Comparison of ENCODE assay signal across 18 cellular contexts in genomic region chr14:53964249-53964648, GRCh38. TPM values are rescaled to one million over a fixed set of nuclear protein-coding genes. Genes with fewer than 3 reads are reported as not detected.
DNase-seq lines count a peak whose midpoint lies in the region; ATAC-seq and TF ChIP-seq lines count a peak whose summit lies in the region.
"Had no signal": no experiment of that assay in that cellular context is flagged by ENCODE, and none has a peak within 500 bp of the region (broad histone marks: within the 10 kb centered on the region; RNA-seq: fewer than 3 reads in every experiment).

No MANE protein-coding gene starts in this region.

- TF ChIP-seq CTCF in GM23338 (conservative IDR thresholded peaks at IDR 0.05; ENCODE audit: low read depth in 2 of 2): no peak
- TF ChIP-seq CTCF in RWPE2 (IDR thresholded peaks at IDR 0.05; ENCODE audit: poor library complexity, severe bottlenecking): no peak
- TF ChIP-seq CTCF in osteocyte (IDR thresholded peaks at IDR 0.05): no peak
- TF ChIP-seq CTCF in vagina (IDR thresholded peaks at IDR 0.05): no peak

- H3K9me3 ChIP-seq in RWPE2 (ENCODE audit: severe bottlenecking): no peaks in the 10 kb centered on the region
- H3K9me3 ChIP-seq in iPS-18a (ENCODE audit: control insufficient read depth, low read depth, low read length): no peaks in the 10 kb centered on the region
- no peaks in the 10 kb centered on the region for H3K9me3 ChIP-seq in vagina
- H3K9me3 ChIP-seq: esophagus muscularis mucosa, spleen had no signal

- no peaks in the 10 kb centered on the region for H3K79me2 ChIP-seq in GM23338 (replicated peaks; ENCODE audit: insufficient read depth)
- H3K79me2 ChIP-seq: parathyroid adenoma had no signal

- intact Hi-C loops in vagina (cut with DNase I): no loop called here

- H3K4me1 Mint-ChIP-seq in GM23338 (peaks cover 43% of the 10 kb centered on the region), osteocyte (ENCODE audit: unreplicated experiment) (peaks cover 14% of the 10 kb centered on the region)

- H3K4me1 ChIP-seq in GM23338 (ENCODE audit: insufficient read depth) (peaks cover 37% of the 10 kb centered on the region), RWPE2 (ENCODE audit: insufficient read depth, poor library complexity, severe bottlenecking) (no peaks in the 10 kb centered on the region), iPS-18a (ENCODE audit: control insufficient read depth, low read depth, low read length) (peaks cover 22% of the 10 kb centered on the region), vagina (peaks cover 13% of the 10 kb centered on the region)
- H3K4me1 ChIP-seq: parathyroid adenoma had no signal

- H3K4me3 ChIP-seq in GM23338 (peak overlapping the region; percentile 67), RWPE2 (ENCODE audit: severe bottlenecking) (no peak overlapping the region), iPS-18a (ENCODE audit: low read length) (peak overlapping the region; percentile 47), vagina (no peak overlapping the region)

- H3K27ac Mint-ChIP-seq in GM23338 (no peak overlapping the region), osteocyte (ENCODE audit: unreplicated experiment) (no peak overlapping the region)
- H3K27ac Mint-ChIP-seq: activated naive CD4-positive, alpha-beta T cell treated with anti-CD3 and anti-CD28 coated beads, Interleukin-2, amount 10 ng/mL, durations not matched to agents 7 days and 5 days; CD8-positive, alpha-beta memory T cell had no signal

- H3K36me3 ChIP-seq in GM23338 (ENCODE audit: insufficient read depth) (no peaks in the 10 kb centered on the region), RWPE2 (ENCODE audit: low read depth) (no peaks in the 10 kb centered on the region), iPS-18a (ENCODE audit: control insufficient read depth, low read depth, low read length) (no peaks in the 10 kb centered on the region), vagina (no peaks in the 10 kb centered on the region)
- H3K36me3 ChIP-seq: esophagus muscularis mucosa, spleen had no signal

- H3K4me2 ChIP-seq in GM23338: peak overlapping the region; percentile 91
- H3K4me2 ChIP-seq: KMS-11 had no signal

- DNase-seq in GM23338 (ENCODE audit: low spot score) (peak; percentile 43), RWPE2 (ENCODE audit: low spot score) (no peak), osteocyte (ENCODE audit: extremely low spot score, unreplicated experiment) (no peak), cerebellar nuclear complex (lab: John Stamatoyannopoulos, UW) (no peak), vagina (ENCODE audit: extremely low spot score in 2 of 2) (no peak)
- DNase-seq in activated CD4-positive, alpha-beta T cell treated with anti-CD3 and anti-CD28 coated beads, Interleukin-2, amount 50 U/mL, for 1 hour: no peak
- DNase-seq: activated CD4-positive, alpha-beta T cell treated with anti-CD3 and anti-CD28 coated beads, Interleukin-2, amount 50 U/mL, for 4 hours; CD8-positive, alpha-beta memory T cell; NCI-H1105 treated with DMSO at 0.1 percent for 48 hours; NCI-H2171; spleen had no signal

- 0 out of 2 replicates have a peak, but pooled peaks cover 4% of the 10 kb centered on the region for H3F3A ChIP-seq in GM23338 (replicated peaks; ENCODE audit: low read depth)

- H4K20me1 ChIP-seq in GM23338 (replicated peaks; ENCODE audit: insufficient read depth): no peaks in the 10 kb centered on the region

- H3K4me3 Mint-ChIP-seq in GM23338 (peak overlapping the region; percentile 79), osteocyte (ENCODE audit: unreplicated experiment) (peak overlapping the region; percentile 14)
- H3K4me3 Mint-ChIP-seq: activated naive CD4-positive, alpha-beta T cell treated with anti-CD3 and anti-CD28 coated beads, Interleukin-2, amount 10 ng/mL, durations not matched to agents 7 days and 5 days had no signal

- H3K27me3 Mint-ChIP-seq in GM23338 (ENCODE audit: insufficient read depth, low read depth, poor library complexity): peaks cover 37% of the 10 kb centered on the region
- H3K27me3 Mint-ChIP-seq in osteocyte (ENCODE audit: unreplicated experiment): peaks cover 32% of the 10 kb centered on the region

- H3K27ac ChIP-seq in GM23338 (ENCODE audit: low read depth): no peak overlapping the region
- H3K27ac ChIP-seq in RWPE2 (ENCODE audit: poor library complexity, severe bottlenecking): no peak overlapping the region
- H3K27ac ChIP-seq in iPS-18a (ENCODE audit: low read length): no peak overlapping the region
- no peak overlapping the region for H3K27ac ChIP-seq in vagina
- H3K27ac ChIP-seq: esophagus muscularis mucosa, KMS-11, parathyroid adenoma, spleen had no signal

- H3K9ac ChIP-seq in iPS-18a (ENCODE audit: low read length): no peak overlapping the region
- H3K9ac ChIP-seq: KMS-11, parathyroid adenoma had no signal

- peaks cover 67% of the 10 kb centered on the region for H3K27me3 ChIP-seq in GM23338 (ENCODE audit: insufficient read depth)
- peaks cover 15% of the 10 kb centered on the region for H3K27me3 ChIP-seq in RWPE2 (ENCODE audit: insufficient read depth, poor library complexity, severe bottlenecking)
- H3K27me3 ChIP-seq in iPS-18a (ENCODE audit: control insufficient read depth, insufficient read depth, low read length): peaks cover 57% of the 10 kb centered on the region
- H3K27me3 ChIP-seq in vagina: no peaks in the 10 kb centered on the region

- H3K9me3 Mint-ChIP-seq in GM23338 (peaks cover 7% of the 10 kb centered on the region), osteocyte (ENCODE audit: unreplicated experiment) (no peaks in the 10 kb centered on the region)
- H3K9me3 Mint-ChIP-seq: activated naive CD4-positive, alpha-beta T cell treated with anti-CD3 and anti-CD28 coated beads, Interleukin-2, amount 10 ng/mL, durations not matched to agents 7 days and 5 days had no signal

- TF ChIP-seq POLR2A in vagina (IDR thresholded peaks at IDR 0.05): no peak

- H3K9me2 ChIP-seq in GM23338 (ENCODE audit: insufficient read depth): 0 out of 2 replicates have a peak, but pooled peaks cover 6% of the 10 kb centered on the region

- H2AFZ ChIP-seq in GM23338: peak overlapping the region; percentile 89

- no peaks in the 10 kb centered on the region; the same call in 2 of the 3 replicates for H3K36me3 Mint-ChIP-seq in GM23338 (ENCODE audit: low read depth)
- H3K36me3 Mint-ChIP-seq in osteocyte (ENCODE audit: unreplicated experiment): no peaks in the 10 kb centered on the region
- H3K36me3 Mint-ChIP-seq: activated naive CD4-positive, alpha-beta T cell treated with anti-CD3 and anti-CD28 coated beads, Interleukin-2, amount 10 ng/mL, durations not matched to agents 7 days and 5 days; CD8-positive, alpha-beta memory T cell had no signal

- ATAC-seq in GM23338 (peak; percentile 67), RWPE2 (ENCODE audit: low read depth) (peak; percentile 36; the same call in 1 of the 3 replicates), HG03175 (IDR thresholded peaks at IDR 0.05; ENCODE audit: unreplicated experiment) (no peak)

TF ChIP-seq in GM23338, 12 proteins besides CTCF, POLR2A, EP300 and RAD21 (continues in another document):
- no peak for TF ChIP-seq ZNF331 (CRISPR knock-in tag; IDR thresholded peaks at IDR 0.05; ENCODE audit: low read depth)
- TF ChIP-seq EZH2phosphoT487 (IDR thresholded peaks at IDR 0.05; ENCODE audit: unreplicated experiment): no peak
- no peak for TF ChIP-seq NANOG (IDR thresholded peaks at IDR 0.05; ENCODE audit: borderline replicate concordance)
- no peak for TF ChIP-seq CREB1 (CRISPR knock-in tag; IDR thresholded peaks at IDR 0.05; ENCODE audit: low read depth)

RNA-seq across cellular contexts. Expression of gene BMP4, which starts 7.6 kb away (rescaled TPM):
- total RNA-seq in GM23338 (2014; rRNA removed; shearing (Covaris generic)): 3.9 and 5.0 TPM in 2 replicates
- 2.5 and 3.0 TPM in 2 replicates for polyA plus RNA-seq in GM23338 (2016; fragmentation: Nextera tagmentation; extraction: Ambion mirVana)
- total RNA-seq in osteocyte (6.9 and 7.3 TPM in 2 replicates), vagina (31.4 TPM)
- total RNA-seq: mononuclear cell had no signal
- polyA plus RNA-seq: CD8-positive, alpha-beta memory T cell had no signal

Comparison
In these comparisons a context has a peak if more than half of its experiments do, and no peak if none do; other contexts are left out.
1. H3K4me3 ChIP-seq: peak in GM23338 (single experiment) and iPS-18a (single experiment); none in RWPE2 (single experiment) and vagina (0 of 2).